ENCODE assay signal across 1 cellular context in the genomic region with DNA sequence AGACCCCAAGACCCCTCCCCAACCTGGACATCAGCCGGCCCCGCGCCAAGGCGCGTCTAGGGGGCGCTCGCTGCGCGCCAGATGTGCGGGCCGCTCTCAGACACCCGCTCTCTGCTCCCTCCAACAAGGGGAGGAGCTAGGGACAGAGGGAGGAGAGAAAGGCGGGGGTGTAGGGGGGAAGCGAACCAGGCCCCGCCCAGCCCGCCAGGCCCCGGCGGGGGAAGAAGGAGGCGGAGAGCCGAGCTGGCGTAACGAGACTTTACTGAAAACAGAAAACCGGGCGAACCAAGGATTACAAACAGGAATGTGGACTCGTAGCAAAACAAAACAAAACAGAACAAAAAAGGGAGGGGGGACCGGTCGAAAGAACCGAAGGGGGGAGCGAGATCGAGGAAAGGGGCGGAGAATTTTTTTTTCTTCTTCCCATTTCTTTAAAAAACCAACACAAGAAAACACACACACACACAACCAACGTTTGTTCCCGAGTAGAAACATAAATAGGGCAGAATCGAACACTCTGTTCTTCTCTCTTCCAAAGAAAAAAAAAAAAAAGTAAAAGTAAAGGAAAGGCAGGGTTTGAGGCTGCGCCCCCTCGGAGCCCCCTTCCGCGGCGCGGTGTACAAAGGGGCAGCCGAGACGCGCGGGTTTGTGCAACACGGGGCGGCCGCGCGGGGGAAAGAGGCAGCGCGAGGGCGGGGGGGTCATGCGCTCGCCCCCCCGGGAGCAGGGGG.
TF ChIP-seq lines count a peak whose summit lies in the region.

No MANE protein-coding gene starts in this region.

TF ChIP-seq in HepG2, 621 proteins besides CTCF, POLR2A, EP300 and RAD21 (continued from another document and continues in another):
- no peak; a peak in 1 of 4 replicates for TF ChIP-seq KLF16 (CRISPR knock-in tag; IDR thresholded peaks at IDR 0.05)
- 0 out of 2 replicates have a peak, but pooled peaks have one; percentile 36 for TF ChIP-seq ZFP36L1 (CRISPR knock-in tag; IDR thresholded peaks at IDR 0.05)
- peak; percentile 13; the same call in 1 of the 2 replicates for TF ChIP-seq ZNF564 (CRISPR knock-in tag; IDR thresholded peaks at IDR 0.05)
- TF ChIP-seq BCL6 (CRISPR knock-in tag; IDR thresholded peaks at IDR 0.05), result peak; percentile 39; the same call in 1 of the 2 replicates
- peak; percentile 100 for TF ChIP-seq ZC3H13 (CRISPR knock-in tag; IDR thresholded peaks at IDR 0.05)
- no peak for TF ChIP-seq ZFP90 (CRISPR knock-in tag; IDR thresholded peaks at IDR 0.05; ENCODE audit: borderline replicate concordance)
- TF ChIP-seq SMYD3 (CRISPR knock-in tag; IDR thresholded peaks at IDR 0.05), result no peak
- TF ChIP-seq, protein P1, sequence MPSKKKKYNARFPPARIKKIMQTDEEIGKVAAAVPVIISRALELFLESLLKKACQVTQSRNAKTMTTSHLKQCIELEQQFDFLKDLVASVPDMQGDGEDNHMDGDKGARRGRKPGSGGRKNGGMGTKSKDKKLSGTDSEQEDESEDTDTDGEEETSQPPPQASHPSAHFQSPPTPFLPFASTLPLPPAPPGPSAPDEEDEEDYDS (CRISPR knock-in tag; IDR thresholded peaks at IDR 0.05), result peak; percentile 79
- TF ChIP-seq, protein P2, sequence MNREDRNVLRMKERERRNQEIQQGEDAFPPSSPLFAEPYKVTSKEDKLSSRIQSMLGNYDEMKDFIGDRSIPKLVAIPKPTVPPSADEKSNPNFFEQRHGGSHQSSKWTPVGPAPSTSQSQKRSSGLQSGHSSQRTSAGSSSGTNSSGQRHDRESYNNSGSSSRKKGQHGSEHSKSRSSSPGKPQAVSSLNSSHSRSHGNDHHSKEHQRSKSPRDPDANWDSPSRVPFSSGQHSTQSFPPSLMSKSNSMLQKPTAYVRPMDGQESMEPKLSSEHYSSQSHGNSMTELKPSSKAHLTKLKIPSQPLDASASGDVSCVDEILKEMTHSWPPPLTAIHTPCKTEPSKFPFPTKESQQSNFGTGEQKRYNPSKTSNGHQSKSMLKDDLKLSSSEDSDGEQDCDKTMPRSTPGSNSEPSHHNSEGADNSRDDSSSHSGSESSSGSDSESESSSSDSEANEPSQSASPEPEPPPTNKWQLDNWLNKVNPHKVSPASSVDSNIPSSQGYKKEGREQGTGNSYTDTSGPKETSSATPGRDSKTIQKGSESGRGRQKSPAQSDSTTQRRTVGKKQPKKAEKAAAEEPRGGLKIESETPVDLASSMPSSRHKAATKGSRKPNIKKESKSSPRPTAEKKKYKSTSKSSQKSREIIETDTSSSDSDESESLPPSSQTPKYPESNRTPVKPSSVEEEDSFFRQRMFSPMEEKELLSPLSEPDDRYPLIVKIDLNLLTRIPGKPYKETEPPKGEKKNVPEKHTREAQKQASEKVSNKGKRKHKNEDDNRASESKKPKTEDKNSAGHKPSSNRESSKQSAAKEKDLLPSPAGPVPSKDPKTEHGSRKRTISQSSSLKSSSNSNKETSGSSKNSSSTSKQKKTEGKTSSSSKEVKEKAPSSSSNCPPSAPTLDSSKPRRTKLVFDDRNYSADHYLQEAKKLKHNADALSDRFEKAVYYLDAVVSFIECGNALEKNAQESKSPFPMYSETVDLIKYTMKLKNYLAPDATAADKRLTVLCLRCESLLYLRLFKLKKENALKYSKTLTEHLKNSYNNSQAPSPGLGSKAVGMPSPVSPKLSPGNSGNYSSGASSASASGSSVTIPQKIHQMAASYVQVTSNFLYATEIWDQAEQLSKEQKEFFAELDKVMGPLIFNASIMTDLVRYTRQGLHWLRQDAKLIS (CRISPR knock-in tag; IDR thresholded peaks at IDR 0.05), result no peak
- TF ChIP-seq HOXA5 (CRISPR knock-in tag; IDR thresholded peaks at IDR 0.05), result peak; percentile 89
- TF ChIP-seq, protein P3, sequence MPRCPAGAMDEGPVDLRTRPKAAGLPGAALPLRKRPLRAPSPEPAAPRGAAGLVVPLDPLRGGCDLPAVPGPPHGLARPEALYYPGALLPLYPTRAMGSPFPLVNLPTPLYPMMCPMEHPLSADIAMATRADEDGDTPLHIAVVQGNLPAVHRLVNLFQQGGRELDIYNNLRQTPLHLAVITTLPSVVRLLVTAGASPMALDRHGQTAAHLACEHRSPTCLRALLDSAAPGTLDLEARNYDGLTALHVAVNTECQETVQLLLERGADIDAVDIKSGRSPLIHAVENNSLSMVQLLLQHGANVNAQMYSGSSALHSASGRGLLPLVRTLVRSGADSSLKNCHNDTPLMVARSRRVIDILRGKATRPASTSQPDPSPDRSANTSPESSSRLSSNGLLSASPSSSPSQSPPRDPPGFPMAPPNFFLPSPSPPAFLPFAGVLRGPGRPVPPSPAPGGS (CRISPR knock-in tag; IDR thresholded peaks at IDR 0.05), result 0 out of 2 replicates have a peak, but pooled peaks have one; percentile 23
- TF ChIP-seq ARNT2 (CRISPR knock-in tag; IDR thresholded peaks at IDR 0.05; ENCODE audit: low read depth), result no peak
- 0 out of 2 replicates have a peak, but pooled peaks have one; percentile 13 for TF ChIP-seq ZNF891 (CRISPR knock-in tag; IDR thresholded peaks at IDR 0.05)
- TF ChIP-seq SALL1 (CRISPR knock-in tag; IDR thresholded peaks at IDR 0.05), result peak; percentile 62
- TF ChIP-seq, protein P4, sequence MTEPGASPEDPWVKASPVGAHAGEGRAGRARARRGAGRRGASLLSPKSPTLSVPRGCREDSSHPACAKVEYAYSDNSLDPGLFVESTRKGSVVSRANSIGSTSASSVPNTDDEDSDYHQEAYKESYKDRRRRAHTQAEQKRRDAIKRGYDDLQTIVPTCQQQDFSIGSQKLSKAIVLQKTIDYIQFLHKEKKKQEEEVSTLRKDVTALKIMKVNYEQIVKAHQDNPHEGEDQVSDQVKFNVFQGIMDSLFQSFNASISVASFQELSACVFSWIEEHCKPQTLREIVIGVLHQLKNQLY (CRISPR knock-in tag; IDR thresholded peaks at IDR 0.05), result 0 out of 2 replicates have a peak, but pooled peaks have one; percentile 35
- TF ChIP-seq, protein P5, sequence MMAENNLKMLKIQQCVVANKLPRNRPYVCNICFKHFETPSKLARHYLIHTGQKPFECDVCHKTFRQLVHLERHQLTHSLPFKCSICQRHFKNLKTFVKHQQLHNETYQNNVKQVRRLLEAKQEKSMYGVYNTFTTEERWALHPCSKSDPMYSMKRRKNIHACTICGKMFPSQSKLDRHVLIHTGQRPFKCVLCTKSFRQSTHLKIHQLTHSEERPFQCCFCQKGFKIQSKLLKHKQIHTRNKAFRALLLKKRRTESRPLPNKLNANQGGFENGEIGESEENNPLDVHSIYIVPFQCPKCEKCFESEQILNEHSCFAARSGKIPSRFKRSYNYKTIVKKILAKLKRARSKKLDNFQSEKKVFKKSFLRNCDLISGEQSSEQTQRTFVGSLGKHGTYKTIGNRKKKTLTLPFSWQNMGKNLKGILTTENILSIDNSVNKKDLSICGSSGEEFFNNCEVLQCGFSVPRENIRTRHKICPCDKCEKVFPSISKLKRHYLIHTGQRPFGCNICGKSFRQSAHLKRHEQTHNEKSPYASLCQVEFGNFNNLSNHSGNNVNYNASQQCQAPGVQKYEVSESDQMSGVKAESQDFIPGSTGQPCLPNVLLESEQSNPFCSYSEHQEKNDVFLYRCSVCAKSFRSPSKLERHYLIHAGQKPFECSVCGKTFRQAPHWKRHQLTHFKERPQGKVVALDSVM (CRISPR knock-in tag; IDR thresholded peaks at IDR 0.05), result peak; percentile 44
- no peak for TF ChIP-seq ARHGAP35 (CRISPR knock-in tag; IDR thresholded peaks at IDR 0.05; ENCODE audit: borderline replicate concordance)
- peak; percentile 62; the same call in 1 of the 3 replicates for TF ChIP-seq MXI1 (IDR thresholded peaks at IDR 0.05; ENCODE audit: borderline replicate concordance, low read depth, low read length)
- TF ChIP-seq, protein P6, sequence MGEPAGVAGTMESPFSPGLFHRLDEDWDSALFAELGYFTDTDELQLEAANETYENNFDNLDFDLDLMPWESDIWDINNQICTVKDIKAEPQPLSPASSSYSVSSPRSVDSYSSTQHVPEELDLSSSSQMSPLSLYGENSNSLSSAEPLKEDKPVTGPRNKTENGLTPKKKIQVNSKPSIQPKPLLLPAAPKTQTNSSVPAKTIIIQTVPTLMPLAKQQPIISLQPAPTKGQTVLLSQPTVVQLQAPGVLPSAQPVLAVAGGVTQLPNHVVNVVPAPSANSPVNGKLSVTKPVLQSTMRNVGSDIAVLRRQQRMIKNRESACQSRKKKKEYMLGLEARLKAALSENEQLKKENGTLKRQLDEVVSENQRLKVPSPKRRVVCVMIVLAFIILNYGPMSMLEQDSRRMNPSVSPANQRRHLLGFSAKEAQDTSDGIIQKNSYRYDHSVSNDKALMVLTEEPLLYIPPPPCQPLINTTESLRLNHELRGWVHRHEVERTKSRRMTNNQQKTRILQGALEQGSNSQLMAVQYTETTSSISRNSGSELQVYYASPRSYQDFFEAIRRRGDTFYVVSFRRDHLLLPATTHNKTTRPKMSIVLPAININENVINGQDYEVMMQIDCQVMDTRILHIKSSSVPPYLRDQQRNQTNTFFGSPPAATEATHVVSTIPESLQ (CRISPR knock-in tag; conservative IDR thresholded peaks at IDR 0.05), result no peak
- peak; percentile 41; the same call in 1 of the 2 replicates for TF ChIP-seq ERF (CRISPR knock-in tag; IDR thresholded peaks at IDR 0.05)
- TF ChIP-seq AGO2 (optimal IDR thresholded peaks at IDR 0.05; ENCODE audit: low read depth, low read length), result peak; percentile 93
- TF ChIP-seq, protein P7, sequence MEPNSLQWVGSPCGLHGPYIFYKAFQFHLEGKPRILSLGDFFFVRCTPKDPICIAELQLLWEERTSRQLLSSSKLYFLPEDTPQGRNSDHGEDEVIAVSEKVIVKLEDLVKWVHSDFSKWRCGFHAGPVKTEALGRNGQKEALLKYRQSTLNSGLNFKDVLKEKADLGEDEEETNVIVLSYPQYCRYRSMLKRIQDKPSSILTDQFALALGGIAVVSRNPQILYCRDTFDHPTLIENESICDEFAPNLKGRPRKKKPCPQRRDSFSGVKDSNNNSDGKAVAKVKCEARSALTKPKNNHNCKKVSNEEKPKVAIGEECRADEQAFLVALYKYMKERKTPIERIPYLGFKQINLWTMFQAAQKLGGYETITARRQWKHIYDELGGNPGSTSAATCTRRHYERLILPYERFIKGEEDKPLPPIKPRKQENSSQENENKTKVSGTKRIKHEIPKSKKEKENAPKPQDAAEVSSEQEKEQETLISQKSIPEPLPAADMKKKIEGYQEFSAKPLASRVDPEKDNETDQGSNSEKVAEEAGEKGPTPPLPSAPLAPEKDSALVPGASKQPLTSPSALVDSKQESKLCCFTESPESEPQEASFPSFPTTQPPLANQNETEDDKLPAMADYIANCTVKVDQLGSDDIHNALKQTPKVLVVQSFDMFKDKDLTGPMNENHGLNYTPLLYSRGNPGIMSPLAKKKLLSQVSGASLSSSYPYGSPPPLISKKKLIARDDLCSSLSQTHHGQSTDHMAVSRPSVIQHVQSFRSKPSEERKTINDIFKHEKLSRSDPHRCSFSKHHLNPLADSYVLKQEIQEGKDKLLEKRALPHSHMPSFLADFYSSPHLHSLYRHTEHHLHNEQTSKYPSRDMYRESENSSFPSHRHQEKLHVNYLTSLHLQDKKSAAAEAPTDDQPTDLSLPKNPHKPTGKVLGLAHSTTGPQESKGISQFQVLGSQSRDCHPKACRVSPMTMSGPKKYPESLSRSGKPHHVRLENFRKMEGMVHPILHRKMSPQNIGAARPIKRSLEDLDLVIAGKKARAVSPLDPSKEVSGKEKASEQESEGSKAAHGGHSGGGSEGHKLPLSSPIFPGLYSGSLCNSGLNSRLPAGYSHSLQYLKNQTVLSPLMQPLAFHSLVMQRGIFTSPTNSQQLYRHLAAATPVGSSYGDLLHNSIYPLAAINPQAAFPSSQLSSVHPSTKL (CRISPR knock-in tag; IDR thresholded peaks at IDR 0.05), result 0 out of 2 replicates have a peak, but pooled peaks have one; percentile 22
- peak; percentile 7; the same call in 1 of the 2 replicates for TF ChIP-seq DMAP1 (CRISPR knock-in tag; IDR thresholded peaks at IDR 0.05)
- TF ChIP-seq AGO1 (IDR thresholded peaks at IDR 0.05; ENCODE audit: low read depth, low read length, poor library complexity, severe bottlenecking), result peak; percentile 99
- no peak for TF ChIP-seq ZNF558 (CRISPR knock-in tag; IDR thresholded peaks at IDR 0.05; ENCODE audit: borderline replicate concordance)
- TF ChIP-seq CREB1 (IDR thresholded peaks at IDR 0.05), result no peak
- peak; percentile 72 for TF ChIP-seq CREB1 (CRISPR knock-in tag; IDR thresholded peaks at IDR 0.05)
- TF ChIP-seq YY1 (IDR thresholded peaks at IDR 0.05; ENCODE audit: insufficient read depth, insufficient replicate concordance, low read depth, low read length), result peak; percentile 56
- no peak for TF ChIP-seq ZNF616 (CRISPR knock-in tag; IDR thresholded peaks at IDR 0.05; ENCODE audit: low read depth)
- TF ChIP-seq, protein P8, sequence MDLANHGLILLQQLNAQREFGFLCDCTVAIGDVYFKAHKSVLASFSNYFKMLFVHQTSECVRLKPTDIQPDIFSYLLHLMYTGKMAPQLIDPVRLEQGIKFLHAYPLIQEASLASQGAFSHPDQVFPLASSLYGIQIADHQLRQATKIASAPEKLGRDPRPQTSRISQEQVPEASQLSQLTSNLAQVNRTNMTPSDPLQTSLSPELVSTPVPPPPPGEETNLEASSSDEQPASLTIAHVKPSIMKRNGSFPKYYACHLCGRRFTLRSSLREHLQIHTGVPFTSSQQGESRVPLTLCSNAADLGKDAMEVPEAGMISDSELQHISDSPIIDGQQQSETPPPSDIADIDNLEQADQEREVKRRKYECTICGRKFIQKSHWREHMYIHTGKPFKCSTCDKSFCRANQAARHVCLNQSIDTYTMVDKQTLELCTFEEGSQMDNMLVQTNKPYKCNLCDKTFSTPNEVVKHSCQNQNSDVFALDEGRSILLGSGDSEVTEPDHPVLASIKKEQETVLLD (CRISPR knock-in tag; IDR thresholded peaks at IDR 0.05; ENCODE audit: low read depth), result peak; percentile 52; the same call in 1 of the 2 replicates
- TF ChIP-seq FOXO1 (CRISPR knock-in tag; IDR thresholded peaks at IDR 0.05), result peak; percentile 19; the same call in 1 of the 2 replicates
- no peak for TF ChIP-seq TBX3 (IDR thresholded peaks at IDR 0.05; ENCODE audit: borderline replicate concordance)
- no peak for TF ChIP-seq NR2F2 (IDR thresholded peaks at IDR 0.05; ENCODE audit: borderline replicate concordance, low read depth)
- no peak for TF ChIP-seq NFKB2 (CRISPR knock-in tag; IDR thresholded peaks at IDR 0.05; ENCODE audit: borderline replicate concordance)
- no peak for TF ChIP-seq DNMT1 (CRISPR knock-in tag; IDR thresholded peaks at IDR 0.05)
- TF ChIP-seq, protein P9, sequence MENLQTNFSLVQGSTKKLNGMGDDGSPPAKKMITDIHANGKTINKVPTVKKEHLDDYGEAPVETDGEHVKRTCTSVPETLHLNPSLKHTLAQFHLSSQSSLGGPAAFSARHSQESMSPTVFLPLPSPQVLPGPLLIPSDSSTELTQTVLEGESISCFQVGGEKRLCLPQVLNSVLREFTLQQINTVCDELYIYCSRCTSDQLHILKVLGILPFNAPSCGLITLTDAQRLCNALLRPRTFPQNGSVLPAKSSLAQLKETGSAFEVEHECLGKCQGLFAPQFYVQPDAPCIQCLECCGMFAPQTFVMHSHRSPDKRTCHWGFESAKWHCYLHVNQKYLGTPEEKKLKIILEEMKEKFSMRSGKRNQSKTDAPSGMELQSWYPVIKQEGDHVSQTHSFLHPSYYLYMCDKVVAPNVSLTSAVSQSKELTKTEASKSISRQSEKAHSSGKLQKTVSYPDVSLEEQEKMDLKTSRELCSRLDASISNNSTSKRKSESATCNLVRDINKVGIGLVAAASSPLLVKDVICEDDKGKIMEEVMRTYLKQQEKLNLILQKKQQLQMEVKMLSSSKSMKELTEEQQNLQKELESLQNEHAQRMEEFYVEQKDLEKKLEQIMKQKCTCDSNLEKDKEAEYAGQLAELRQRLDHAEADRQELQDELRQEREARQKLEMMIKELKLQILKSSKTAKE (CRISPR knock-in tag; IDR thresholded peaks at IDR 0.05; ENCODE audit: borderline replicate concordance), result peak; percentile 48; the same call in 1 of the 2 replicates
- TF ChIP-seq, protein P10, sequence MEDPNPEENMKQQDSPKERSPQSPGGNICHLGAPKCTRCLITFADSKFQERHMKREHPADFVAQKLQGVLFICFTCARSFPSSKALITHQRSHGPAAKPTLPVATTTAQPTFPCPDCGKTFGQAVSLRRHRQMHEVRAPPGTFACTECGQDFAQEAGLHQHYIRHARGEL (CRISPR knock-in tag; IDR thresholded peaks at IDR 0.05), result no peak
- peak; percentile 93 for TF ChIP-seq KDM3A (CRISPR knock-in tag; IDR thresholded peaks at IDR 0.05; ENCODE audit: low read depth)
